ENCODE assay signal across 30 cellular contexts in genomic region chr9:81390802-81391456, GRCh38.
DNase-seq lines count a peak whose midpoint lies in the region; ATAC-seq and TF ChIP-seq lines count a peak whose summit lies in the region.
"Had no signal": no experiment of that assay in that cellular context is flagged by ENCODE, and none has a peak within 500 bp of the region (broad histone marks: within the 10 kb centered on the region; RNA-seq: fewer than 3 reads in every experiment).

No MANE protein-coding gene starts in this region.

- no peaks in the 10 kb centered on the region for H3K79me1 ChIP-seq in IMR-90 (ENCODE audit: low read depth in 1 of 2, low read length in 2 of 2)

- H4K20me1 ChIP-seq in IMR-90 (ENCODE audit: insufficient read depth, low read length): no peaks in the 10 kb centered on the region

- H3K9ac ChIP-seq in IMR-90 (ENCODE audit: low read depth, low read length): no peak overlapping the region

- H2BK15ac ChIP-seq in IMR-90 (ENCODE audit: low read depth, low read length): peak overlapping the region; percentile 75; the same call in 1 of the 3 replicates

- peak overlapping the region; percentile 86 for H2BK120ac ChIP-seq in IMR-90 (ENCODE audit: low read depth, low read length)

- H4K8ac ChIP-seq in IMR-90 (ENCODE audit: low read depth in 2 of 2, low read length in 2 of 2): peak overlapping the region; percentile 55 to 62; a peak in 3 of 4 replicates

- intact Hi-C loops in IMR-90 (cut with micrococcal nuclease) (loop anchor here (5.0 to 10.0 kb wide), 3 partner anchors 124 to 1214 kb away; no protein-coding TSS in a partner anchor), prostate gland (cut with DNase I) (loop anchor here (10.0 kb wide), 3 partner anchors 104 to 786 kb away; no protein-coding TSS in a partner anchor), vagina (cut with DNase I) (no loop called here)

- H3K9me3 Mint-ChIP-seq in CD8-positive, alpha-beta memory T cell: peaks cover 0 to 2% (median 0%) of the 10 kb centered on the region in 5 donors
- H3K9me3 Mint-ChIP-seq: activated T-helper 1 cell treated with anti-CD3 and anti-CD28 coated beads, Interleukin-12 subunit alpha, Interleukin-12 subunit beta, Interleukin-2, Interleukin-4 antibody, amounts not matched to agents 30 ng/mL and 10 ng/mL and 1 ng/mL, durations not matched to agents 14 hours and 24 hours and 36 hours; H9; naive B cell had no signal

- in situ Hi-C loops in IMR-90 (cut with MboI; ENCODE audit: low sequenced_read_pairs): no loop called here

- H3K4me3 ChIP-seq in IMR-90 (ENCODE audit: insufficient read depth, low read depth, low read length) (no peak overlapping the region), prostate gland (no peak overlapping the region), vagina (no peak overlapping the region)
- H3K4me3 ChIP-seq in CD8-positive, alpha-beta memory T cell (ENCODE audit: low read length): no peak overlapping the region
- H3K4me3 ChIP-seq: gastrocnemius medialis, GM12878, lung, ovary, upper lobe of left lung had no signal

- no peak overlapping the region for H3K4me3 Mint-ChIP-seq in CD8-positive, alpha-beta memory T cell
- H3K4me3 Mint-ChIP-seq: activated T-helper 1 cell treated with anti-CD3 and anti-CD28 coated beads, Interleukin-12 subunit alpha, Interleukin-12 subunit beta, Interleukin-2, Interleukin-4 antibody, amounts not matched to agents 30 ng/mL and 10 ng/mL and 1 ng/mL, durations not matched to agents 14 hours and 24 hours and 36 hours; CD4-positive, CD25-positive, alpha-beta regulatory T cell; H9; naive B cell had no signal

- no peak for ATAC-seq in IMR-90 (ENCODE audit: low read depth)
- ATAC-seq: esophagus mucosa, gastrocnemius medialis, GM12878, sciatic nerve had no signal

- DNase-seq in SIG-M5 treated with dmso at 0.1 percent for 504 hours (lab: John Stamatoyannopoulos, UW; ENCODE audit: unreplicated experiment) (peak; percentile 26), SIG-M5 (lab: John Stamatoyannopoulos, UW) (no peak), IMR-90 (no peak), epithelial cell of prostate (ENCODE audit: low read depth, low spot score) (no peak), prostate gland (ENCODE audit: low spot score) (peak; percentile 47), vagina (ENCODE audit: extremely low spot score in 2 of 2) (no peak), NCI-H187 treated with DMSO at 0.1 percent for 48 hours (lab: John Stamatoyannopoulos, UW) (no peak)
- no peak for DNase-seq in CD8-positive, alpha-beta memory T cell
- DNase-seq: activated CD4-positive, alpha-beta T cell treated with anti-CD3 and anti-CD28 coated beads for 48 hours; activated naive CD4-positive, alpha-beta T cell treated with anti-CD3 and anti-CD28 coated beads, Interleukin-2, amount 50 U/mL, for 16 hours; anterior cingulate cortex; CD4-positive, CD25-positive, alpha-beta regulatory T cell; DMS79; gastrocnemius medialis; H9; MM.1S; naive B cell; NCI-H1436 treated with DMSO at 0.1 percent for 48 hours; NCI-H2227 treated with DMSO at 0.1 percent for 48 hours; NCI-H82; ovary; SHP77 treated with DMSO at 0.1 percent for 48 hours; stimulated activated CD4-positive, alpha-beta T cell treated with anti-CD3 and anti-CD28 coated beads, Interleukin-15, amount 100 ng/mL, for 24 hours; T-helper 1 cell; upper lobe of left lung had no signal

- H4K5ac ChIP-seq in IMR-90 (ENCODE audit: low read depth, low read length): peak overlapping the region; percentile 89

- H2AFZ ChIP-seq in IMR-90 (replicated peaks; ENCODE audit: low read length, poor library complexity): peak overlapping the region; percentile 67

- H4K91ac ChIP-seq in IMR-90 (ENCODE audit: insufficient read depth, low read depth, low read length): peak overlapping the region; percentile 94; the same call in 1 of the 2 replicates

- H3K27me3 ChIP-seq in IMR-90 (ENCODE audit: control insufficient read depth, insufficient read depth, low read length): no peaks in the 10 kb centered on the region
- no peaks in the 10 kb centered on the region for H3K27me3 ChIP-seq in prostate gland (replicated peaks; ENCODE audit: insufficient read depth)
- no peaks in the 10 kb centered on the region for H3K27me3 ChIP-seq in CD8-positive, alpha-beta memory T cell (ENCODE audit: insufficient read depth, low read length, poor library complexity, severe bottlenecking)
- no peaks in the 10 kb centered on the region for H3K27me3 ChIP-seq in vagina
- H3K27me3 ChIP-seq: gastrocnemius medialis, ovary, upper lobe of left lung had no signal

- WGBS in IMR-90 (ENCODE audit: extremely low coverage in 2 of 2, insufficient read length in 1 of 2), 2 experiments: no CpG with 5 or more reads among the region's 4 CpGs
- 55% methylated on average over 4 of the region's 4 CpGs for WGBS in prostate gland

- H3K4me2 ChIP-seq in IMR-90 (ENCODE audit: low read depth, low read length): no peak overlapping the region

- peak overlapping the region; percentile 83 for H2AK5ac ChIP-seq in IMR-90 (ENCODE audit: low read depth, low read length)

- peak overlapping the region; percentile 84 for H3K4ac ChIP-seq in IMR-90 (ENCODE audit: low read depth, low read length)

- H2BK20ac ChIP-seq in IMR-90 (ENCODE audit: low read depth, low read length): peak overlapping the region; percentile 89

- dilution Hi-C loops in IMR-90 (cut with HindIII; ENCODE audit: low sequenced_read_pairs, unreplicated experiment): no loop called here

- no peak overlapping the region for H2AK9ac ChIP-seq in IMR-90 (replicated peaks; ENCODE audit: low read depth, low read length, poor library complexity)

- H3K36me3 Mint-ChIP-seq in CD8-positive, alpha-beta memory T cell: no peaks in the 10 kb centered on the region
- H3K36me3 Mint-ChIP-seq: CD4-positive, CD25-positive, alpha-beta regulatory T cell; naive B cell had no signal

- peak overlapping the region; percentile 66; the same call in 1 of the 2 replicates for H3K14ac ChIP-seq in IMR-90 (replicated peaks; ENCODE audit: low read depth, low read length)

- CTCF ChIA-PET in IMR-90 (lab: Yijun Ruan, JAX): interaction anchor here (0.6 kb wide), 1 partner anchor 393 kb away, joined by 4 read pairs; no protein-coding TSS in a partner anchor
- CTCF ChIA-PET in CD8-positive, alpha-beta memory T cell (lab: Charles Lee): no interaction called here

- H3K23ac ChIP-seq in IMR-90 (ENCODE audit: low read depth, low read length): no peak overlapping the region

- H3K9me1 ChIP-seq in IMR-90 (ENCODE audit: insufficient read depth, low read length): peaks cover 11% of the 10 kb centered on the region

- no peak overlapping the region for H3K56ac ChIP-seq in IMR-90 (ENCODE audit: extremely low read depth, insufficient read depth, low read length)

- peaks cover 0 to 2% of the 10 kb centered on the region in 2 donors for H3K27me3 Mint-ChIP-seq in CD8-positive, alpha-beta memory T cell
- H3K27me3 Mint-ChIP-seq: CD4-positive, CD25-positive, alpha-beta regulatory T cell had no signal

- H3K27ac ChIP-seq in IMR-90 (ENCODE audit: insufficient read depth, low read length) (no peak overlapping the region), epithelial cell of prostate (peak overlapping the region; percentile 70), prostate gland (no peak overlapping the region), vagina (no peak overlapping the region)
- no peak overlapping the region for H3K27ac ChIP-seq in CD8-positive, alpha-beta memory T cell (ENCODE audit: low read depth, low read length)
- H3K27ac ChIP-seq: gastrocnemius medialis, ovary, upper lobe of left lung had no signal

- H3K27ac Mint-ChIP-seq in CD8-positive, alpha-beta memory T cell: peak overlapping the region in 1 of 8 donors; percentile 5
- H3K27ac Mint-ChIP-seq: activated T-helper 1 cell treated with anti-CD3 and anti-CD28 coated beads, Interleukin-12 subunit alpha, Interleukin-12 subunit beta, Interleukin-2, Interleukin-4 antibody, amounts not matched to agents 30 ng/mL and 10 ng/mL and 1 ng/mL, durations not matched to agents 14 hours and 24 hours and 36 hours; CD4-positive, CD25-positive, alpha-beta regulatory T cell; H9 had no signal

- no peak for TF ChIP-seq CTCF in IMR-90 (conservative IDR thresholded peaks at IDR 0.05; ENCODE audit: low read depth, low read length)
- TF ChIP-seq CTCF in prostate gland (IDR thresholded peaks at IDR 0.05): no peak
- TF ChIP-seq CTCF in vagina (IDR thresholded peaks at IDR 0.05): no peak

- no peaks in the 10 kb centered on the region for H3K9me3 ChIP-seq in IMR-90 (ENCODE audit: control insufficient read depth, insufficient read depth, low read length)
- no peaks in the 10 kb centered on the region for H3K9me3 ChIP-seq in prostate gland
- no peaks in the 10 kb centered on the region for H3K9me3 ChIP-seq in CD8-positive, alpha-beta memory T cell (ENCODE audit: low read length)
- H3K9me3 ChIP-seq in vagina: no peaks in the 10 kb centered on the region
- H3K9me3 ChIP-seq: gastrocnemius medialis, ovary, upper lobe of left lung had no signal

- TF ChIP-seq RAD21 in IMR-90 (IDR thresholded peaks at IDR 0.05; ENCODE audit: low read length): no peak

- H3K4me1 ChIP-seq in IMR-90 (ENCODE audit: control insufficient read depth, insufficient read depth, low read length) (peaks cover 19% of the 10 kb centered on the region), prostate gland (replicated peaks) (no peaks in the 10 kb centered on the region), vagina (peaks cover 17% of the 10 kb centered on the region)
- H3K4me1 ChIP-seq in CD8-positive, alpha-beta memory T cell (ENCODE audit: insufficient read depth, low read length): no peaks in the 10 kb centered on the region
- H3K4me1 ChIP-seq: upper lobe of left lung had no signal

- BruUV-seq in IMR-90 (replicated peaks; lab: Mats Ljungman, UMichigan): no TSS peak

- H3K4me1 Mint-ChIP-seq in CD8-positive, alpha-beta memory T cell: no peaks in the 10 kb centered on the region
- H3K4me1 Mint-ChIP-seq: CD4-positive, CD25-positive, alpha-beta regulatory T cell; naive B cell had no signal

- TF ChIP-seq POLR2A in IMR-90 (IDR thresholded peaks at IDR 0.05; ENCODE audit: low read depth, low read length): no peak
- TF ChIP-seq POLR2A in prostate gland (IDR thresholded peaks at IDR 0.05): no peak
- no peak for TF ChIP-seq POLR2A in vagina (IDR thresholded peaks at IDR 0.05)

- POLR2A ChIA-PET in IMR-90 (lab: Charles Lee; ENCODE audit: unreplicated experiment): no interaction called here
- POLR2A ChIA-PET in CD8-positive, alpha-beta memory T cell (lab: Charles Lee): no interaction called here

- H3K36me3 ChIP-seq in IMR-90 (ENCODE audit: control insufficient read depth, insufficient read depth, low read length) (no peaks in the 10 kb centered on the region), prostate gland (no peaks in the 10 kb centered on the region), vagina (no peaks in the 10 kb centered on the region)
- H3K36me3 ChIP-seq in CD8-positive, alpha-beta memory T cell (ENCODE audit: insufficient read depth, low read length): no peaks in the 10 kb centered on the region
- H3K36me3 ChIP-seq: gastrocnemius medialis, ovary, upper lobe of left lung had no signal

- H3K18ac ChIP-seq in IMR-90 (ENCODE audit: low read depth, low read length): peak overlapping the region; percentile 86; the same call in 1 of the 2 replicates

- no peak overlapping the region for H2BK5ac ChIP-seq in IMR-90 (ENCODE audit: low read depth, low read length, poor library complexity, severe bottlenecking)

TF ChIP-seq in IMR-90, 13 proteins besides CTCF, POLR2A, EP300 and RAD21 (continues in another document):
- no peak for TF ChIP-seq MXI1 (IDR thresholded peaks at IDR 0.05; ENCODE audit: borderline replicate concordance, low read depth, low read length)
- no peak for TF ChIP-seq FOS (IDR thresholded peaks at IDR 0.05; ENCODE audit: low read depth, low read length)
- TF ChIP-seq BHLHE40 (IDR thresholded peaks at IDR 0.05; ENCODE audit: low read depth, low read length): no peak

Comparison
In these comparisons a context has a peak if more than half of its experiments do, and no peak if none do; other contexts are left out.
1. DNase-seq: peak in SIG-M5 treated with dmso at 0.1 percent for 504 hours (single experiment) and prostate gland (single experiment); none in SIG-M5 (single experiment), IMR-90 (single experiment), epithelial cell of prostate (single experiment), CD8-positive, alpha-beta memory T cell (0 of 5), vagina (0 of 2) and NCI-H187 treated with DMSO at 0.1 percent for 48 hours (single experiment).